In genomic region chr12:851913-852312, GRCh38 we compare ENCODE assay signal across 10 cellular contexts.
A peak's percentile ranks its signal among the peaks of the same experiment; 100 is the strongest.
DNase-seq lines count a peak whose midpoint lies in the region; ATAC-seq, FAIRE-seq and TF ChIP-seq lines count a peak whose summit lies in the region.
"Had no signal": no experiment of that assay in that cellular context is flagged by ENCODE, and none has a peak within 500 bp of the region (broad histone marks: within the 10 kb centered on the region; RNA-seq: fewer than 3 reads in every experiment).

No MANE protein-coding gene starts in this region.

- TF ChIP-seq RAD21 in A549 (conservative IDR thresholded peaks at IDR 0.05 in 1 of 2, IDR thresholded peaks at IDR 0.05 in 1 of 2) (no peak), HCT116 (IDR thresholded peaks at IDR 0.05; ENCODE audit: low read depth) (no peak)

- no peaks in the 10 kb centered on the region for H3K36me3 ChIP-seq in HCT116 (ENCODE audit: control insufficient read depth in 1 of 2, insufficient read depth in 2 of 2, low read length in 2 of 2)

- H3K27ac ChIP-seq in A549 (peak overlapping the region in 1 of 2 experiments; percentile 45; a peak in 3 of 6 replicates), HCT116 (ENCODE audit: low read depth, low read length) (no peak overlapping the region)

- H3K9me2 ChIP-seq in HCT116 (ENCODE audit: insufficient read depth), result no peaks in the 10 kb centered on the region

- H3K79me2 ChIP-seq in HCT116 (ENCODE audit: insufficient read depth, low read length), result peaks cover 57% of the 10 kb centered on the region

- no TSS peak for BruUV-seq in HCT116 (replicated peaks; lab: Mats Ljungman, UMichigan)

- no peak for TF ChIP-seq EP300 in A549 (IDR thresholded peaks at IDR 0.05)

- TF ChIP-seq CTCF in A549 (IDR thresholded peaks at IDR 0.05) (no peak), HCT116 (IDR thresholded peaks at IDR 0.05 in 2 of 3, conservative IDR thresholded peaks at IDR 0.05 in 1 of 3; ENCODE audit: borderline replicate concordance in 1 of 3, insufficient read depth in 1 of 3, low read depth in 2 of 3, low read length in 2 of 3) (no peak)

- no peaks in the 10 kb centered on the region for H3K27me3 ChIP-seq in HCT116 (ENCODE audit: insufficient read depth, low read length)

- peak; percentile 10 to 27 for DNase-seq in A549 (ENCODE audit: low read depth in 1 of 2, low spot score in 1 of 2)
- DNase-seq in HCT116 (ENCODE audit: low read depth, low spot score), result no peak
- DNase-seq in amniotic epithelial cell (ENCODE audit: low read depth), result peak; percentile 82
- peak; percentile 88 for DNase-seq in iris pigment epithelial cell (ENCODE audit: low read depth)
- no peak for DNase-seq in SKM-1 (lab: John Stamatoyannopoulos, UW; ENCODE audit: unreplicated experiment)
- DNase-seq in central memory CD4-positive, alpha-beta T cell, result no peak
- no peak for DNase-seq in putamen (ENCODE audit: low spot score)
- DNase-seq: left cardiac atrium, NCI-H2029 treated with DMSO at 0.1 percent for 48 hours had no signal

- H2AFZ ChIP-seq in HCT116 (ENCODE audit: low read depth, low read length, poor library complexity, severe bottlenecking), result no peak overlapping the region

- peaks cover 62% of the 10 kb centered on the region for H3K4me1 ChIP-seq in A549
- peaks cover 0 to 11% of the 10 kb centered on the region in 2 experiments; a peak in 2 of 4 replicates for H3K4me1 ChIP-seq in HCT116 (ENCODE audit: control insufficient read depth in 1 of 2, insufficient read depth in 2 of 2, low read length in 2 of 2)

- RAD21 ChIA-PET in HCT116 (lab: Charles Lee; ENCODE audit: low non-redundant PET in 1 of 2, low total read pairs in 2 of 2, uncharacterized antibody in 2 of 2, unreplicated experiment in 2 of 2), result no interaction called here

- TF ChIP-seq POLR2A in A549 (IDR thresholded peaks at IDR 0.05; ENCODE audit: low read length) (no peak), HCT116 (IDR thresholded peaks at IDR 0.05; ENCODE audit: borderline replicate concordance, extremely low read depth, insufficient read depth, insufficient read length) (no peak)

- FAIRE-seq in A549 (lab: Jason Lieb, UNC), result peak; percentile 43

- no peak overlapping the region for H3K9ac ChIP-seq in HCT116 (ENCODE audit: low read length)

- no peaks in the 10 kb centered on the region for H3K9me3 ChIP-seq in A549
- H3K9me3 ChIP-seq in HCT116 (ENCODE audit: control insufficient read depth in 1 of 2, insufficient read depth in 1 of 2, low read depth in 1 of 2, low read length in 2 of 2), result no peaks in the 10 kb centered on the region

- H3K4me3 ChIP-seq in A549 (no peak overlapping the region), HCT116 (replicated peaks in 1 of 2; ENCODE audit: low read depth in 1 of 2, low read length in 2 of 2) (no peak overlapping the region)

- POLR2A ChIA-PET in A549 (lab: Yijun Ruan, JAX) (no interaction called here), HCT116 (lab: Charles Lee) (no interaction called here)

- WGBS in A549 (ENCODE audit: missing lambda C conversion rate), result 47% methylated on average over 3 of the region's 3 CpGs

- H4K20me1 ChIP-seq in HCT116 (ENCODE audit: insufficient read depth), result peaks cover 7% of the 10 kb centered on the region

- intact Hi-C loops in HCT116 (cut with micrococcal nuclease), result no loop called here

- 0 out of 6 replicates have a peak, but pooled peaks of 1 of the 2 experiments have one; percentile 24 for ATAC-seq in A549
- no peak for ATAC-seq in HCT116
- no peak for ATAC-seq in GM18498 (IDR thresholded peaks at IDR 0.05; ENCODE audit: unreplicated experiment)

- H3K4me2 ChIP-seq in A549 (peak overlapping the region; percentile 69), HCT116 (ENCODE audit: low read length) (no peak overlapping the region)

- CTCF ChIA-PET in A549 (lab: Yijun Ruan, JAX) (interaction anchor here (1.8 kb wide), 2 partner anchors 36 to 37 kb away, joined by 4 to 5 read pairs; no protein-coding TSS in a partner anchor), HCT116 (lab: Charles Lee) (no interaction called here)

TF ChIP-seq in A549, 52 proteins besides CTCF, POLR2A, EP300 and RAD21:
- no peak for TF ChIP-seq FOSL2 (IDR thresholded peaks at IDR 0.05)
- peak; percentile 66 for TF ChIP-seq FOSL2 (CRISPR knock-in tag; IDR thresholded peaks at IDR 0.05)
- TF ChIP-seq ELK1 (IDR thresholded peaks at IDR 0.05; ENCODE audit: low read depth, low read length), result no peak
- TF ChIP-seq CEBPB (IDR thresholded peaks at IDR 0.05), result peak; percentile 85 to 92

TF ChIP-seq in HCT116, 20 proteins besides CTCF, POLR2A, EP300 and RAD21:
- TF ChIP-seq CEBPB (IDR thresholded peaks at IDR 0.05; ENCODE audit: low read depth), result peak; percentile 44; the same call in 1 of the 2 replicates
- TF ChIP-seq EZH2 (IDR thresholded peaks at IDR 0.05), result no peak

Comparison
In these comparisons a context has a peak if more than half of its experiments do, and no peak if none do; other contexts are left out.
1. DNase-seq: peak in A549 (2 of 2), amniotic epithelial cell (single experiment) and iris pigment epithelial cell (single experiment); none in HCT116 (single experiment), SKM-1 (single experiment), central memory CD4-positive, alpha-beta T cell (single experiment) and putamen (single experiment).
2. Of the 6 proteins assayed by ChIP-seq in both A549 and HCT116: peak only in A549: none; only in HCT116: none; in both: CEBPB; in neither: 5.